In the genomic region with DNA sequence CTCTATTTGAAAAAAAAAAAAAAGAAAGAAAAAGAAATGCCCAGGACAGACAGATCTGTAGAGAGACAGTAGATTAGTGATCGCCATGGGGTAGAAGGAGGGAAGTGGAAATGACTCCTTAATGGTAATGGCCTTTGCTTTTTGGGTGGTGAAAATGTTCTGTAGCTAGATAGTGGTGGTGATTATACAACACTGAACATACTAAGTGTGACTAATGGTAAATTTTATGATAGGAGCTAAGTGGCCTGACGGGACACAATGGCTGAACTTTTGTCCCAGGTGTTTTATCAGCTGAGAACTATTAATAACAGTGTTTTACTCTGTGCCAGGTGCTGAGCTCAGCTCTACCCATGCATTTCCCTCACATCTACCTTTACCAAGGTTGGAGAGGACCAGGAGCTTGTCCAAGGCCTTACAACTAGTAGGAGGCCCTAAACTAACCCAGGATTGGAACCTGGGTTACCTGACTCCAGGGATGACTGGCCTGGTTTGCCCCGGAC, we compare ENCODE assay signal across 28 cellular contexts.
"Had no signal": no experiment of that assay in that cellular context is flagged by ENCODE, and none has a peak within 500 bp of the region (broad histone marks: within the 10 kb centered on the region; RNA-seq: fewer than 3 reads in every experiment).

No MANE protein-coding gene starts in this region.

- H3K9ac ChIP-seq: parathyroid adenoma had no signal

- H3K9me3 Mint-ChIP-seq: activated T-cell treated with anti-CD3 and anti-CD28 coated beads, Interleukin-2, amount 50 U/mL, for 72 hours; brain; effector memory CD8-positive, alpha-beta T cell; nephron; stimulated activated effector memory CD8-positive, alpha-beta T cell treated with anti-CD3 and anti-CD28 coated beads, Interleukin-12 subunit alpha, Interleukin-12 subunit beta, amount 100 ng/mL, for 72 hours; stimulated activated naive CD8-positive, alpha-beta T cell treated with anti-CD3 and anti-CD28 coated beads, Interleukin-15, amount 100 ng/mL, for 72 hours; T-cell; T-helper 2 cell treated with Interferon-gamma antibody and Interleukin-4, amounts not matched to agents 5 μg/mL and 100 μg/mL, for 36 hours had no signal

- H3K27ac ChIP-seq: adrenal gland, ascending aorta, coronary artery, heart left ventricle, lower lobe of right lung, parathyroid adenoma, thyroid gland, upper lobe of right lung had no signal

- ATAC-seq: activated CD4-positive, alpha-beta T cell treated with anti-CD3 and anti-CD28 coated beads for 36 hours; activated T-cell treated with anti-CD3 and anti-CD28 coated beads, Interleukin-2, amount 50 U/mL, for 72 hours; effector memory CD8-positive, alpha-beta T cell; esophagus mucosa; right cardiac atrium; stimulated activated effector memory CD8-positive, alpha-beta T cell treated with anti-CD3 and anti-CD28 coated beads, Interleukin-12 subunit alpha, Interleukin-12 subunit beta, amount 100 ng/mL, for 72 hours; stimulated activated naive CD8-positive, alpha-beta T cell treated with anti-CD3 and anti-CD28 coated beads, Interleukin-15, amount 100 ng/mL, for 72 hours; T-cell had no signal

- DNase-seq: activated CD4-positive, alpha-beta T cell treated with anti-CD3 and anti-CD28 coated beads for 36 hours; activated CD4-positive, CD25-positive, alpha-beta regulatory T cell; activated naive CD4-positive, alpha-beta T cell treated with Interleukin-2 at 50 U/mL for 16 hours; activated naive CD8-positive, alpha-beta T cell treated with anti-CD3 and anti-CD28 coated beads for 36 hours; activated T-cell treated with anti-CD3 and anti-CD28 coated beads for 4 hours; activated T-cell treated with anti-CD3 and anti-CD28 coated beads, Interleukin-2, amount 50 U/mL, for 72 hours; adrenal gland; effector memory CD8-positive, alpha-beta T cell; foreskin fibroblast; heart left ventricle; lower lobe of right lung; mesenchymal stem cell; nucleus accumbens; right cardiac atrium; stimulated activated CD4-positive, alpha-beta T cell treated with anti-CD3 and anti-CD28 coated beads, Interleukin-2, amount 100 ng/mL, for 48 hours; stimulated activated naive CD8-positive, alpha-beta T cell treated with anti-CD3 and anti-CD28 coated beads, Interleukin-15, amount 100 ng/mL, for 72 hours; T-cell; thyroid gland; upper lobe of right lung had no signal

- H3K27me3 Mint-ChIP-seq: brain had no signal

- H3K4me1 ChIP-seq: adrenal gland, ascending aorta, heart left ventricle, parathyroid adenoma, upper lobe of right lung had no signal

- H3K27me3 ChIP-seq: adrenal gland, ascending aorta, cardiac muscle cell, heart left ventricle, thyroid gland, upper lobe of right lung had no signal

- H2AFZ ChIP-seq: parathyroid adenoma had no signal

- H3K9me3 ChIP-seq: adrenal gland, ascending aorta, heart left ventricle, lower lobe of right lung, thyroid gland, upper lobe of right lung had no signal

- H3K36me3 Mint-ChIP-seq: activated naive CD8-positive, alpha-beta T cell treated with anti-CD3 and anti-CD28 coated beads for 36 hours; brain; stimulated activated effector memory CD8-positive, alpha-beta T cell treated with anti-CD3 and anti-CD28 coated beads, Interleukin-12 subunit alpha, Interleukin-12 subunit beta, amount 100 ng/mL, for 72 hours; T-cell had no signal

- H3K4me3 ChIP-seq: adrenal gland, ascending aorta, cardiac muscle cell, coronary artery, heart left ventricle, lower lobe of right lung, thyroid gland, upper lobe of right lung had no signal

- H3K4me3 Mint-ChIP-seq: activated CD4-positive, alpha-beta T cell treated with anti-CD3 and anti-CD28 coated beads for 36 hours; activated naive CD8-positive, alpha-beta T cell treated with anti-CD3 and anti-CD28 coated beads for 36 hours; activated T-cell treated with anti-CD3 and anti-CD28 coated beads, Interleukin-2, amount 50 U/mL, for 72 hours; brain; effector memory CD8-positive, alpha-beta T cell; nephron; stimulated activated effector memory CD8-positive, alpha-beta T cell treated with anti-CD3 and anti-CD28 coated beads, Interleukin-12 subunit alpha, Interleukin-12 subunit beta, amount 100 ng/mL, for 72 hours; stimulated activated naive CD8-positive, alpha-beta T cell treated with anti-CD3 and anti-CD28 coated beads, Interleukin-15, amount 100 ng/mL, for 72 hours; T-cell; T-helper 2 cell treated with Interferon-gamma antibody and Interleukin-4, amounts not matched to agents 5 μg/mL and 100 μg/mL, for 36 hours had no signal

- H3K79me2 ChIP-seq: parathyroid adenoma had no signal

- H3K36me3 ChIP-seq: adrenal gland, ascending aorta, heart left ventricle, lower lobe of right lung, thyroid gland, upper lobe of right lung had no signal

- H3K27ac Mint-ChIP-seq: activated CD4-positive, alpha-beta T cell treated with anti-CD3 and anti-CD28 coated beads for 36 hours; activated naive CD8-positive, alpha-beta T cell treated with anti-CD3 and anti-CD28 coated beads for 36 hours; activated T-cell treated with anti-CD3 and anti-CD28 coated beads, Interleukin-2, amount 50 U/mL, for 72 hours; brain; nephron; stimulated activated effector memory CD8-positive, alpha-beta T cell treated with anti-CD3 and anti-CD28 coated beads, Interleukin-12 subunit alpha, Interleukin-12 subunit beta, amount 100 ng/mL, for 72 hours; T-cell; T-helper 2 cell treated with Interferon-gamma antibody and Interleukin-4, amounts not matched to agents 5 μg/mL and 100 μg/mL, for 36 hours had no signal
